ENCODE assay signal across 17 cellular contexts in the genomic region with DNA sequence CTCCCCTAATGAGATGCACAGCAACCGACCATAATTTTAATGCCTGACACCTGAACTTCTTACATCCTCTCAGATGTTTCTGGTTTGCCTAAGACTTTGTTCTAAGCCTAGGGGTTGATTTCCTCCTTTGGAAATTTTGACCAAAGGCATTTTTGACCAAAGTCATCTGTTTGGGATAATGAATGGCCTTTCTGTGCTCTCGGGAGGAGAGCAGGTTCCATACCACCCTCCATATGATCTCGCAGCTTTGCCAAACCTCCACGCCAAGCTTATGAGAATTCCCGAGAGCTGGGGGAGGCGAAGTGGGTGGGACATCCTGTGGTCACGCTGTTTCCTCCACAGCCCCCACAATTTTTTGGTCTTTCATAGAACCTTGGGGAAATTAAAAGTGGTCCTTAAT.
DNase-seq lines count a peak whose midpoint lies in the region; ATAC-seq and TF ChIP-seq lines count a peak whose summit lies in the region.
"Had no signal": no experiment of that assay in that cellular context is flagged by ENCODE, and none has a peak within 500 bp of the region (broad histone marks: within the 10 kb centered on the region; RNA-seq: fewer than 3 reads in every experiment).

No MANE protein-coding gene starts in this region.

- H3K79me1 ChIP-seq in neuronal stem cell (ENCODE audit: low read depth, low read length): no peaks in the 10 kb centered on the region

- no peak overlapping the region for H3K9ac ChIP-seq in MM.1S (ENCODE audit: low read length)
- no peak overlapping the region for H3K9ac ChIP-seq in neuronal stem cell (ENCODE audit: low read depth, low read length, poor library complexity)

- H3K27ac Mint-ChIP-seq in activated CD8-positive, alpha-beta memory T cell treated with anti-CD3 and anti-CD28 coated beads, Interleukin-2, amount 10 ng/mL, durations not matched to agents 7 days and 5 days: peak overlapping the region; percentile 85
- H3K27ac Mint-ChIP-seq in activated naive CD8-positive, alpha-beta T cell treated with anti-CD3 and anti-CD28 coated beads, Interleukin-2, amount 10 ng/mL, durations not matched to agents 7 days and 5 days: peak overlapping the region; percentile 93

- H3K36me3 Mint-ChIP-seq in activated CD8-positive, alpha-beta memory T cell treated with anti-CD3 and anti-CD28 coated beads, Interleukin-2, amount 10 ng/mL, durations not matched to agents 7 days and 5 days: peaks cover 14% of the 10 kb centered on the region
- peaks cover 18% of the 10 kb centered on the region for H3K36me3 Mint-ChIP-seq in activated naive CD8-positive, alpha-beta T cell treated with anti-CD3 and anti-CD28 coated beads, Interleukin-2, amount 10 ng/mL, durations not matched to agents 7 days and 5 days

- peaks cover 35% of the 10 kb centered on the region for H3F3A ChIP-seq in MM.1S (ENCODE audit: insufficient read depth, low read length)

- CTCF ChIA-PET in activated CD8-positive, alpha-beta memory T cell treated with anti-CD3 and anti-CD28 coated beads, Interleukin-2, amount 10 ng/mL, durations not matched to agents 7 days and 5 days (lab: Charles Lee): interaction anchor here (0.9 to 9.5 kb wide), 5 partner anchors 9 to 135 kb away, joined by 3 to 132 read pairs (median 4); no protein-coding TSS in a partner anchor

- H3K18ac ChIP-seq in neuronal stem cell (ENCODE audit: low read length): no peak overlapping the region

- no peaks in the 10 kb centered on the region for H3K9me2 ChIP-seq in MM.1S (replicated peaks; ENCODE audit: insufficient read depth, low read length)

- peak overlapping the region; percentile 95 for H3K4me2 ChIP-seq in MM.1S (ENCODE audit: low read depth, low read length)
- H3K4me2 ChIP-seq in neuronal stem cell (ENCODE audit: insufficient read depth, low read length, poor library complexity, severe bottlenecking): no peak overlapping the region

- POLR2A ChIA-PET in activated naive CD8-positive, alpha-beta T cell treated with anti-CD3 and anti-CD28 coated beads, Interleukin-2, amount 10 ng/mL, durations not matched to agents 7 days and 5 days (lab: Charles Lee): interaction anchor here (1.3 to 4.9 kb wide), 3 partner anchors 8 to 90 kb away, joined by 3 to 53 read pairs (median 13); a partner anchor contains a TSS

- H2BK5ac ChIP-seq in neuronal stem cell (ENCODE audit: low read length): no peak overlapping the region

- DNase-seq in activated CD8-positive, alpha-beta memory T cell treated with anti-CD3 and anti-CD28 coated beads, Interleukin-2, amount 10 ng/mL, durations not matched to agents 7 days and 5 days: no peak
- no peak for DNase-seq in activated CD8-positive, alpha-beta memory T cell treated with anti-CD3 and anti-CD28 coated beads for 24 hours
- DNase-seq in MM.1S: no peak
- no peak for DNase-seq in activated naive CD8-positive, alpha-beta T cell treated with anti-CD3 and anti-CD28 coated beads, Interleukin-2, amount 10 ng/mL, durations not matched to agents 7 days and 5 days
- no peak for DNase-seq in neuronal stem cell (ENCODE audit: low spot score)
- no peak for DNase-seq in KG1 (lab: John Stamatoyannopoulos, UW)
- DNase-seq in coronary artery (ENCODE audit: low spot score): no peak
- no peak for DNase-seq in foreskin keratinocyte
- DNase-seq: activated CD4-positive, CD25-positive, alpha-beta regulatory T cell treated with anti-CD3 and anti-CD28 coated beads, Interleukin-2, amount 50 U/mL, for 72 hours; C1 segment of cervical spinal cord; heart right ventricle; NCI-H774; psoas muscle; stimulated activated CD8-positive, alpha-beta memory T cell treated with anti-CD3 and anti-CD28 coated beads, Interleukin-4, amount 100 ng/mL, for 48 hours; T-helper 9 cell had no signal

- H3K4ac ChIP-seq in neuronal stem cell (ENCODE audit: low read length): no peak overlapping the region

- no peaks in the 10 kb centered on the region for H4K20me1 ChIP-seq in MM.1S (ENCODE audit: insufficient read depth, low read length)

- no peak overlapping the region for H2BK12ac ChIP-seq in neuronal stem cell (ENCODE audit: low read length)

- H3K36me3 ChIP-seq in MM.1S (replicated peaks; ENCODE audit: insufficient read depth, low read length) (no peaks in the 10 kb centered on the region), neuronal stem cell (replicated peaks in 1 of 2; ENCODE audit: control insufficient read depth in 2 of 2, insufficient read depth in 2 of 2, low read length in 2 of 2) (no peaks in the 10 kb centered on the region)
- H3K36me3 ChIP-seq: heart right ventricle had no signal

- no peak overlapping the region for H2AK5ac ChIP-seq in neuronal stem cell (ENCODE audit: low read depth, low read length)

- no peak overlapping the region for H3K23ac ChIP-seq in neuronal stem cell (ENCODE audit: low read depth, low read length, poor library complexity)

- peaks cover 79% of the 10 kb centered on the region for H3K4me1 Mint-ChIP-seq in activated CD8-positive, alpha-beta memory T cell treated with anti-CD3 and anti-CD28 coated beads, Interleukin-2, amount 10 ng/mL, durations not matched to agents 7 days and 5 days
- H3K4me1 Mint-ChIP-seq in activated naive CD8-positive, alpha-beta T cell treated with anti-CD3 and anti-CD28 coated beads, Interleukin-2, amount 10 ng/mL, durations not matched to agents 7 days and 5 days: peaks cover 73% of the 10 kb centered on the region

- H3K27me3 Mint-ChIP-seq in activated CD8-positive, alpha-beta memory T cell treated with anti-CD3 and anti-CD28 coated beads, Interleukin-2, amount 10 ng/mL, durations not matched to agents 7 days and 5 days: no peaks in the 10 kb centered on the region
- no peaks in the 10 kb centered on the region for H3K27me3 Mint-ChIP-seq in activated naive CD8-positive, alpha-beta T cell treated with anti-CD3 and anti-CD28 coated beads, Interleukin-2, amount 10 ng/mL, durations not matched to agents 7 days and 5 days

- H3K27ac ChIP-seq in MM.1S (ENCODE audit: low read length) (peak overlapping the region; percentile 27; the same call in 1 of the 2 replicates), neuronal stem cell (replicated peaks; ENCODE audit: low read length) (no peak overlapping the region), coronary artery (no peak overlapping the region), foreskin keratinocyte (no peak overlapping the region)
- H3K27ac ChIP-seq: psoas muscle, SK-N-MC had no signal

- peak overlapping the region; percentile 38 for H4K91ac ChIP-seq in neuronal stem cell (ENCODE audit: low read depth, low read length, poor library complexity)

- H3K9me3 ChIP-seq in MM.1S (replicated peaks; ENCODE audit: insufficient read depth, low read length) (no peaks in the 10 kb centered on the region), neuronal stem cell (replicated peaks in 1 of 2; ENCODE audit: control insufficient read depth in 2 of 2, insufficient read depth in 1 of 2, low read depth in 1 of 2, low read length in 2 of 2) (no peaks in the 10 kb centered on the region)
- H3K9me3 ChIP-seq: heart right ventricle, psoas muscle had no signal

- H2AFZ ChIP-seq in MM.1S (ENCODE audit: low read length): no peak overlapping the region
- no peak overlapping the region for H2AFZ ChIP-seq in neuronal stem cell (ENCODE audit: low read length)

- H3K27me3 ChIP-seq in MM.1S (replicated peaks; ENCODE audit: insufficient read depth, low read length) (peaks cover 28% of the 10 kb centered on the region), neuronal stem cell (ENCODE audit: control insufficient read depth in 3 of 3, insufficient read depth in 3 of 3, low read depth in 1 of 3, low read length in 3 of 3) (peaks cover 0 to 53% (median 0%) of the 10 kb centered on the region in 3 experiments), foreskin keratinocyte (peaks cover 41% of the 10 kb centered on the region)

- H3K79me2 ChIP-seq in MM.1S (ENCODE audit: low read length): no peaks in the 10 kb centered on the region

- H2BK15ac ChIP-seq in neuronal stem cell (ENCODE audit: low read length): no peak overlapping the region

- no peaks in the 10 kb centered on the region for H3K9me3 Mint-ChIP-seq in activated CD8-positive, alpha-beta memory T cell treated with anti-CD3 and anti-CD28 coated beads, Interleukin-2, amount 10 ng/mL, durations not matched to agents 7 days and 5 days (ENCODE audit: low read depth)
- no peaks in the 10 kb centered on the region for H3K9me3 Mint-ChIP-seq in activated naive CD8-positive, alpha-beta T cell treated with anti-CD3 and anti-CD28 coated beads, Interleukin-2, amount 10 ng/mL, durations not matched to agents 7 days and 5 days
- H3K9me3 Mint-ChIP-seq: nephron had no signal

- H3K4me1 ChIP-seq in MM.1S (ENCODE audit: low read length): peaks cover 45% of the 10 kb centered on the region
- H3K4me1 ChIP-seq in neuronal stem cell (ENCODE audit: control insufficient read depth in 2 of 2, insufficient read depth in 1 of 2, low read depth in 1 of 2, low read length in 2 of 2): peaks cover 0 to 3% of the 10 kb centered on the region in 2 donors
- H3K4me1 ChIP-seq in foreskin keratinocyte: no peaks in the 10 kb centered on the region
- H3K4me1 ChIP-seq: psoas muscle had no signal

- no peak overlapping the region for H3K14ac ChIP-seq in neuronal stem cell (ENCODE audit: low read length)

- ATAC-seq in activated CD8-positive, alpha-beta memory T cell treated with anti-CD3 and anti-CD28 coated beads, Interleukin-2, amount 10 ng/mL, durations not matched to agents 7 days and 5 days: no peak
- ATAC-seq in activated naive CD8-positive, alpha-beta T cell treated with anti-CD3 and anti-CD28 coated beads, Interleukin-2, amount 10 ng/mL, durations not matched to agents 7 days and 5 days (ENCODE audit: low read depth): no peak
- no peak for ATAC-seq in foreskin keratinocyte
- ATAC-seq: heart right ventricle, psoas muscle had no signal

- H4K8ac ChIP-seq in neuronal stem cell (ENCODE audit: low read depth, low read length): no peak overlapping the region

- H3K4me3 ChIP-seq in MM.1S (ENCODE audit: low read length): no peak overlapping the region
- no peak overlapping the region for H3K4me3 ChIP-seq in neuronal stem cell (ENCODE audit: low read length in 2 of 2)
- no peak overlapping the region for H3K4me3 ChIP-seq in coronary artery
- H3K4me3 ChIP-seq: psoas muscle, SK-N-MC had no signal

- no CpG with 5 or more reads among the region's 7 CpGs for WGBS in neuronal stem cell (ENCODE audit: extremely low coverage in 2 of 2, insufficient read length in 2 of 2, insufficient replicate concordance in 1 of 2), 2 donors

- peak overlapping the region; percentile 90 for H3K4me3 Mint-ChIP-seq in activated CD8-positive, alpha-beta memory T cell treated with anti-CD3 and anti-CD28 coated beads, Interleukin-2, amount 10 ng/mL, durations not matched to agents 7 days and 5 days
- peak overlapping the region; percentile 99 for H3K4me3 Mint-ChIP-seq in activated naive CD8-positive, alpha-beta T cell treated with anti-CD3 and anti-CD28 coated beads, Interleukin-2, amount 10 ng/mL, durations not matched to agents 7 days and 5 days
- H3K4me3 Mint-ChIP-seq: nephron had no signal

- no peak for TF ChIP-seq CTCF in MM.1S (IDR thresholded peaks at IDR 0.05; ENCODE audit: low read length)
- no peak for TF ChIP-seq CTCF in coronary artery (IDR thresholded peaks at IDR 0.05)
- no peak for TF ChIP-seq CTCF in foreskin keratinocyte (conservative IDR thresholded peaks at IDR 0.05)

- no peak overlapping the region for H2BK120ac ChIP-seq in neuronal stem cell (ENCODE audit: low read depth, low read length)
